Comparison of ENCODE assay signal across 25 cellular contexts in the genomic region with DNA sequence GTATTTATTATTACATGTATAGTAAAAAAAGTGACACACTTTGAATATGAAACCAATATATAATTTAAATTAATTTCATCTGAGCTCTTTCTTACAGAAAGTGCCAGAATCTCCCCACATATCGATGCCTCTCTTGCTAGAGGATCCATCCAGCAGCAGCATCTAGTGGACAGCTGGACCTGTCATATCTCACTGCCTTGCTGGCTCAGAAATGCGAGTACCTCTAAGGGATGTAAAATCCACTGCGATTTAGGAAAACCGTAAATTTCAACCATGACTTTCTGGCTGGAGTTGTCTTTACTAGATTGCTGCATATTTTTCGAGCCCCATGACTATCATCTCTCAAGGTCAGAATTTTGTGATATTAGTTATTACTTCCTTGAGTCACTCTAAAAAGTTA.
"Had no signal": no experiment of that assay in that cellular context is flagged by ENCODE, and none has a peak within 500 bp of the region (broad histone marks: within the 10 kb centered on the region; RNA-seq: fewer than 3 reads in every experiment).

No MANE protein-coding gene starts in this region.

- H3K9me3 ChIP-seq: left lung, lower lobe of right lung, neutrophil, psoas muscle, right atrium auricular region, right lobe of liver, suprapubic skin, thoracic aorta, tibial artery, upper lobe of right lung had no signal

- DNase-seq: immature natural killer cell; kidney; left colon; left lung; lower lobe of right lung; mammary epithelial cell; mesenchymal stem cell; naive B cell; natural killer cell; nephron progenitor cell; occipital lobe; psoas muscle; right lobe of liver; stimulated activated CD4-positive, alpha-beta T cell treated with anti-CD3 and anti-CD28 coated beads, Interleukin-4, amount 100 ng/mL, for 24 hours; stimulated activated naive CD4-positive, alpha-beta T cell; tibial artery; trophoblast cell; upper lobe of right lung had no signal

- H3K79me2 ChIP-seq: parathyroid adenoma had no signal

- H3K36me3 ChIP-seq: left lung, lower lobe of right lung, neural progenitor cell, neutrophil, right atrium auricular region, right lobe of liver, suprapubic skin, thoracic aorta, tibial artery, upper lobe of right lung had no signal

- H2AFZ ChIP-seq: neural progenitor cell, parathyroid adenoma had no signal

- H3K4me2 ChIP-seq: neural progenitor cell had no signal

- H3K9ac ChIP-seq: neural progenitor cell, parathyroid adenoma had no signal

- H3K27me3 ChIP-seq: left lung, neural progenitor cell, neutrophil, right atrium auricular region, right lobe of liver, suprapubic skin, tibial artery, upper lobe of right lung had no signal

- H3K4me1 ChIP-seq: left lung, lower lobe of right lung, neural progenitor cell, parathyroid adenoma, psoas muscle, right atrium auricular region, suprapubic skin, tibial artery, upper lobe of right lung had no signal

- H3K27ac ChIP-seq: left lung, lower lobe of right lung, neural progenitor cell, neutrophil, parathyroid adenoma, psoas muscle, right atrium auricular region, right lobe of liver, skin epidermis, suprapubic skin, thoracic aorta, tibial artery, upper lobe of right lung had no signal

- H3K4me3 ChIP-seq: left lung, lower lobe of right lung, neural progenitor cell, psoas muscle, right atrium auricular region, right lobe of liver, skin epidermis, suprapubic skin, thoracic aorta, tibial artery, upper lobe of right lung had no signal
